ENCODE assay signal across 8 cellular contexts in the genomic region with DNA sequence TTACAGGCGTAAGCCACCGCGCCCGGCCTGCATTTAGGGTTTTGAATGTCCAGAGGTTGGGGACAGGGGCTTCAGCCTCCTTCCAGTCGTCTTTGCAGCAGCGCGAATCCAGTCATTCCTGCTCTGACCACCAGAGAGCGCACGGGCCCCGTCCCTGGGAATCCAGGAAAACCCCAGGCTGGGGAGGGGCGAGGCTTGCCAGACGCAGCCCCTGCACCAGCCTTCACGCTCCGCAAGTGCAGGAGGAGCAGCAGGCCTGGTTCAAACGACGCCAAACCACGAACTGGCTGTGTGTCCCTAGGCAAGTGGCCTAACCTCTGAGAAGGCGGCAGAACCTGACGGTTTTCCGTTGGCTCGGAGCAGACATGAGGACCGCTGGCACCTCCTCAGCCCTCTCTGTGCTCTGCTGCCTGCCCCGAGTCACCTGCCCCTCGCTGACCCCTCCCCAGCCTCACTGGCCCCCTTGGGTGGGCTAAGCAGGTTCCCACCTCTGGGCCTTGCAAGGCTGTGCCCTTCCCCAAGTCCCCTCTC. TPM values are rescaled to one million over a fixed set of nuclear protein-coding genes. Genes with fewer than 3 reads are reported as not detected.
DNase-seq lines count a peak whose midpoint lies in the region; ATAC-seq and TF ChIP-seq lines count a peak whose summit lies in the region.

No MANE protein-coding gene starts in this region.

- peak overlapping the region; percentile 42 for H3K4me3 Mint-ChIP-seq in activated CD8-positive, alpha-beta T cell treated with anti-CD3 and anti-CD28 coated beads, Interleukin-2, amount 10 ng/mL, durations not matched to agents 7 days and 5 days

- no peak overlapping the region for H3K27ac Mint-ChIP-seq in activated CD8-positive, alpha-beta T cell treated with anti-CD3 and anti-CD28 coated beads, Interleukin-2, amount 10 ng/mL, durations not matched to agents 7 days and 5 days

- TF ChIP-seq CTCF in HEK293 (tag by site-specific recombination; IDR thresholded peaks at IDR 0.05), result peak; percentile 84

- no peak for ATAC-seq in activated CD8-positive, alpha-beta T cell treated with anti-CD3 and anti-CD28 coated beads, Interleukin-2, amount 10 ng/mL, durations not matched to agents 7 days and 5 days
- no peak for ATAC-seq in HG03571 (IDR thresholded peaks at IDR 0.05; ENCODE audit: unreplicated experiment)

- H3K4me1 Mint-ChIP-seq in activated CD8-positive, alpha-beta T cell treated with anti-CD3 and anti-CD28 coated beads, Interleukin-2, amount 10 ng/mL, durations not matched to agents 7 days and 5 days (ENCODE audit: low read depth), result peaks cover 33% of the 10 kb centered on the region

- no peak overlapping the region for H3K27ac ChIP-seq in HEK293 (ENCODE audit: extremely low read depth, low read depth, low read length)

- peaks cover 10% of the 10 kb centered on the region for H3K27me3 Mint-ChIP-seq in activated CD8-positive, alpha-beta T cell treated with anti-CD3 and anti-CD28 coated beads, Interleukin-2, amount 10 ng/mL, durations not matched to agents 7 days and 5 days (ENCODE audit: low read depth)

- H3K4me3 ChIP-seq in HEK293 (ENCODE audit: low read depth, low read length), result no peak overlapping the region

- POLR2A ChIA-PET in HEK293 (lab: Yijun Ruan, JAX), result interaction anchor here (0.6 kb wide), 1 partner anchor 16 kb away, joined by 6 read pairs; no protein-coding TSS in a partner anchor
- POLR2A ChIA-PET in activated CD8-positive, alpha-beta T cell treated with anti-CD3 and anti-CD28 coated beads, Interleukin-2, amount 10 ng/mL, durations not matched to agents 7 days and 5 days (lab: Charles Lee), result no interaction called here

- CTCF ChIA-PET in HEK293 (lab: Yijun Ruan, JAX), result no interaction called here
- CTCF ChIA-PET in activated CD8-positive, alpha-beta T cell treated with anti-CD3 and anti-CD28 coated beads, Interleukin-2, amount 10 ng/mL, durations not matched to agents 7 days and 5 days (lab: Charles Lee), result no interaction called here

- H3K36me3 ChIP-seq in HEK293 (ENCODE audit: control insufficient read depth in 2 of 2, insufficient read depth in 1 of 2, low read length in 2 of 2), result peaks cover 0 to 11% of the 10 kb centered on the region in 2 experiments; a peak in 1 of 3 replicates

- no peaks in the 10 kb centered on the region for H3K9me3 ChIP-seq in HEK293 (ENCODE audit: control insufficient read depth, insufficient read depth, low read depth, low read length)

- H3K36me3 Mint-ChIP-seq in activated CD8-positive, alpha-beta T cell treated with anti-CD3 and anti-CD28 coated beads, Interleukin-2, amount 10 ng/mL, durations not matched to agents 7 days and 5 days (ENCODE audit: low read depth), result peaks cover 15% of the 10 kb centered on the region

- H3K9me3 Mint-ChIP-seq in activated CD8-positive, alpha-beta T cell treated with anti-CD3 and anti-CD28 coated beads, Interleukin-2, amount 10 ng/mL, durations not matched to agents 7 days and 5 days (ENCODE audit: insufficient read depth), result no peaks in the 10 kb centered on the region

- DNase-seq in AG20443 (ENCODE audit: low spot score) (peak; percentile 85), NCI-H774 (lab: John Stamatoyannopoulos, UW) (peak; percentile 50), ecto neural progenitor cell (ENCODE audit: low spot score) (peak; percentile 95), medulla oblongata (ENCODE audit: extremely low spot score) (peak; percentile 86)
- peak; percentile 78 for DNase-seq in activated CD8-positive, alpha-beta T cell treated with anti-CD3 and anti-CD28 coated beads, Interleukin-2, amount 10 ng/mL, durations not matched to agents 7 days and 5 days
- peak; percentile 51 for DNase-seq in stimulated activated CD8-positive, alpha-beta memory T cell treated with anti-CD3 and anti-CD28 coated beads, Interleukin-12 subunit alpha, Interleukin-12 subunit beta, amount 100 ng/mL, for 24 hours (ENCODE audit: extremely low read depth)

- H3K4me1 ChIP-seq in HEK293 (ENCODE audit: control insufficient read depth, insufficient read depth, low read length), result peaks cover 9% of the 10 kb centered on the region

TF ChIP-seq in HEK293, 187 proteins besides CTCF, POLR2A, EP300 and RAD21 (continues in another document):
- 0 out of 2 replicates have a peak, but pooled peaks have one; percentile 22 for TF ChIP-seq ZBTB8A (tag by site-specific recombination; IDR thresholded peaks at IDR 0.05)
- no peak for TF ChIP-seq BCL11B (tag by site-specific recombination; IDR thresholded peaks at IDR 0.05; ENCODE audit: low read depth)
- TF ChIP-seq, protein P1, sequence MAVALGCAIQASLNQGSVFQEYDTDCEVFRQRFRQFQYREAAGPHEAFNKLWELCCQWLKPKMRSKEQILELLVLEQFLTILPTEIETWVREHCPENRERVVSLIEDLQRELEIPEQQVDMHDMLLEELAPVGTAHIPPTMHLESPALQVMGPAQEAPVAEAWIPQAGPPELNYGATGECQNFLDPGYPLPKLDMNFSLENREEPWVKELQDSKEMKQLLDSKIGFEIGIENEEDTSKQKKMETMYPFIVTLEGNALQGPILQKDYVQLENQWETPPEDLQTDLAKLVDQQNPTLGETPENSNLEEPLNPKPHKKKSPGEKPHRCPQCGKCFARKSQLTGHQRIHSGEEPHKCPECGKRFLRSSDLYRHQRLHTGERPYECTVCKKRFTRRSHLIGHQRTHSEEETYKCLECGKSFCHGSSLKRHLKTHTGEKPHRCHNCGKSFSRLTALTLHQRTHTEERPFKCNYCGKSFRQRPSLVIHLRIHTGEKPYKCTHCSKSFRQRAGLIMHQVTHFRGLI (tag by site-specific recombination; IDR thresholded peaks at IDR 0.05), result no peak
- peak; percentile 37; the same call in 1 of the 2 replicates for TF ChIP-seq ZBTB20 (tag by site-specific recombination; IDR thresholded peaks at IDR 0.05)
- TF ChIP-seq TCF7L2 (IDR thresholded peaks at IDR 0.05; ENCODE audit: borderline replicate concordance, low read depth, low read length), result no peak
- TF ChIP-seq, protein P2, sequence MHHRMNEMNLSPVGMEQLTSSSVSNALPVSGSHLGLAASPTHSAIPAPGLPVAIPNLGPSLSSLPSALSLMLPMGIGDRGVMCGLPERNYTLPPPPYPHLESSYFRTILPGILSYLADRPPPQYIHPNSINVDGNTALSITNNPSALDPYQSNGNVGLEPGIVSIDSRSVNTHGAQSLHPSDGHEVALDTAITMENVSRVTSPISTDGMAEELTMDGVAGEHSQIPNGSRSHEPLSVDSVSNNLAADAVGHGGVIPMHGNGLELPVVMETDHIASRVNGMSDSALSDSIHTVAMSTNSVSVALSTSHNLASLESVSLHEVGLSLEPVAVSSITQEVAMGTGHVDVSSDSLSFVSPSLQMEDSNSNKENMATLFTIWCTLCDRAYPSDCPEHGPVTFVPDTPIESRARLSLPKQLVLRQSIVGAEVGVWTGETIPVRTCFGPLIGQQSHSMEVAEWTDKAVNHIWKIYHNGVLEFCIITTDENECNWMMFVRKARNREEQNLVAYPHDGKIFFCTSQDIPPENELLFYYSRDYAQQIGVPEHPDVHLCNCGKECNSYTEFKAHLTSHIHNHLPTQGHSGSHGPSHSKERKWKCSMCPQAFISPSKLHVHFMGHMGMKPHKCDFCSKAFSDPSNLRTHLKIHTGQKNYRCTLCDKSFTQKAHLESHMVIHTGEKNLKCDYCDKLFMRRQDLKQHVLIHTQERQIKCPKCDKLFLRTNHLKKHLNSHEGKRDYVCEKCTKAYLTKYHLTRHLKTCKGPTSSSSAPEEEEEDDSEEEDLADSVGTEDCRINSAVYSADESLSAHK (tag by site-specific recombination; IDR thresholded peaks at IDR 0.05), result no peak
- no peak for TF ChIP-seq ZNF202 (tag by site-specific recombination; IDR thresholded peaks at IDR 0.05; ENCODE audit: borderline replicate concordance)
- no peak for TF ChIP-seq KLF9 (tag by site-specific recombination; IDR thresholded peaks at IDR 0.05; ENCODE audit: low read depth)
- no peak for TF ChIP-seq OVOL3 (tag by site-specific recombination; IDR thresholded peaks at IDR 0.05)
- TF ChIP-seq, protein P3, sequence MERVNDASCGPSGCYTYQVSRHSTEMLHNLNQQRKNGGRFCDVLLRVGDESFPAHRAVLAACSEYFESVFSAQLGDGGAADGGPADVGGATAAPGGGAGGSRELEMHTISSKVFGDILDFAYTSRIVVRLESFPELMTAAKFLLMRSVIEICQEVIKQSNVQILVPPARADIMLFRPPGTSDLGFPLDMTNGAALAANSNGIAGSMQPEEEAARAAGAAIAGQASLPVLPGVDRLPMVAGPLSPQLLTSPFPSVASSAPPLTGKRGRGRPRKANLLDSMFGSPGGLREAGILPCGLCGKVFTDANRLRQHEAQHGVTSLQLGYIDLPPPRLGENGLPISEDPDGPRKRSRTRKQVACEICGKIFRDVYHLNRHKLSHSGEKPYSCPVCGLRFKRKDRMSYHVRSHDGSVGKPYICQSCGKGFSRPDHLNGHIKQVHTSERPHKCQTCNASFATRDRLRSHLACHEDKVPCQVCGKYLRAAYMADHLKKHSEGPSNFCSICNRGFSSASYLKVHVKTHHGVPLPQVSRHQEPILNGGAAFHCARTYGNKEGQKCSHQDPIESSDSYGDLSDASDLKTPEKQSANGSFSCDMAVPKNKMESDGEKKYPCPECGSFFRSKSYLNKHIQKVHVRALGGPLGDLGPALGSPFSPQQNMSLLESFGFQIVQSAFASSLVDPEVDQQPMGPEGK (tag by site-specific recombination; IDR thresholded peaks at IDR 0.05), result peak; percentile 73
- peak; percentile 44; the same call in 1 of the 2 replicates for TF ChIP-seq ZNF335 (tag by site-specific recombination; conservative IDR thresholded peaks at IDR 0.05)

RNA-seq across cellular contexts. Expression of a gene that starts 2.0 kb away (rescaled TPM):
- total RNA-seq in activated CD8-positive, alpha-beta T cell treated with anti-CD3 and anti-CD28 coated beads, Interleukin-2, amount 10 ng/mL, durations not matched to agents 7 days and 5 days, result 10 to 100 TPM; 71.3 to 78.4 TPM

RNA-seq across cellular contexts. Expression of a gene that starts 11.2 kb away (rescaled TPM):
- 1 to 10 TPM; 2.2 to 3.0 TPM for total RNA-seq in activated CD8-positive, alpha-beta T cell treated with anti-CD3 and anti-CD28 coated beads, Interleukin-2, amount 10 ng/mL, durations not matched to agents 7 days and 5 days

RNA-seq across cellular contexts. Expression of a gene that starts 25.3 kb away (rescaled TPM):
- not detected for total RNA-seq in activated CD8-positive, alpha-beta T cell treated with anti-CD3 and anti-CD28 coated beads, Interleukin-2, amount 10 ng/mL, durations not matched to agents 7 days and 5 days

RNA-seq across cellular contexts. Expression of a gene that starts 30.3 kb away (rescaled TPM):
- not detected for total RNA-seq in activated CD8-positive, alpha-beta T cell treated with anti-CD3 and anti-CD28 coated beads, Interleukin-2, amount 10 ng/mL, durations not matched to agents 7 days and 5 days

RNA-seq across cellular contexts. Expression of a gene that starts 31.6 kb away (rescaled TPM):
- 10 to 100 TPM; 50.6 to 51.0 TPM for total RNA-seq in activated CD8-positive, alpha-beta T cell treated with anti-CD3 and anti-CD28 coated beads, Interleukin-2, amount 10 ng/mL, durations not matched to agents 7 days and 5 days
